In the genomic region with DNA sequence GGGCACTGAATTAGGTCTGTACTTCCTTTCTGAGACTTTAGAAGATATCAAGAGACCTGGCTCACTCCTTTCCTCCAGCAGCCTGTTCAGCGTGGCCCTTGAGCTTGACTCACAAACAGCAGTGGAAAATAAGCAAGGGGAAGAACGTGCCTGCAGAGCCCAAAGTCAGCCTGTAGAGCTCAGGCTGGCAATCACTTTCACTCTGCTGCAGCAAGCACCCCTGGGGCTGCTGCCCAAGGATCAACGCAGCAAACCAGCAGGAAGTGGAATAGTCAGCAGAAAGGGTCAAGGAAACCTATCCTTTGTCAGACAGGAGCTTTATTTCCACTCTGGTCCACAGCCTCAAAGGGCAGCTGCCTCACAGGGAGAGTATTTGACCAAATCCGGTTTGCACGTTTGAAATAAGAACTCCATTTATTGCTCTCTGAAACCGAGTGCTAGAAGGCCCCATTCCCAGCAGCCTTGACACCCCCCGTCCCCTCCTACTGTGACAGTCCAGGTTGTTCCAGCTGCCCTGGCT, we compare ENCODE assay signal across 9 cellular contexts.
A peak's percentile ranks its signal among the peaks of the same experiment; 100 is the strongest.
DNase-seq lines count a peak whose midpoint lies in the region; ATAC-seq, FAIRE-seq and TF ChIP-seq lines count a peak whose summit lies in the region.
"Had no signal": no experiment of that assay in that cellular context is flagged by ENCODE, and none has a peak within 500 bp of the region (broad histone marks: within the 10 kb centered on the region; RNA-seq: fewer than 3 reads in every experiment).

No MANE protein-coding gene starts in this region.

- peak; percentile 3 for TF ChIP-seq CTCF in GM10248 (IDR thresholded peaks at IDR 0.05; ENCODE audit: control extremely low read depth, extremely low read depth, low read depth, missing control alignments)
- TF ChIP-seq CTCF in K562 (IDR thresholded peaks at IDR 0.05 in 2 of 3, conservative IDR thresholded peaks at IDR 0.05 in 1 of 3; ENCODE audit: insufficient read depth in 2 of 3, low read depth in 1 of 3, low read length in 3 of 3), result 0 out of 6 replicates have a peak, but pooled peaks of 1 of the 3 experiments have one; percentile 1

- WGBS in K562 (ENCODE audit: insufficient coverage, low coverage, missing lambda C conversion rate), result 20% methylated on average over 7 of the region's 7 CpGs

- peaks cover 0 to 4% of the 10 kb centered on the region in 2 experiments; a peak in 2 of 5 replicates for H3K27me3 ChIP-seq in K562 (ENCODE audit: control insufficient read depth in 2 of 2, insufficient read depth in 2 of 2, low read length in 2 of 2)
- no peaks in the 10 kb centered on the region for H3K27me3 ChIP-seq in stomach smooth muscle (ENCODE audit: control insufficient read depth in 1 of 2, insufficient read depth in 2 of 2, low read length in 2 of 2)

- TF ChIP-seq RAD21 in K562 (CRISPR knock-in tag; conservative IDR thresholded peaks at IDR 0.05 in 1 of 2, IDR thresholded peaks at IDR 0.05 in 1 of 2), result no peak

- H3K4me1 ChIP-seq in K562 (replicated peaks in 1 of 2; ENCODE audit: control insufficient read depth in 2 of 2, insufficient read depth in 2 of 2, low read length in 2 of 2) (no peaks in the 10 kb centered on the region; a peak in 1 of 5 replicates), stomach smooth muscle (ENCODE audit: control insufficient read depth, insufficient read depth, low read length) (no peaks in the 10 kb centered on the region)
- H3K4me1 ChIP-seq: parathyroid adenoma had no signal

- H3K9me3 ChIP-seq in K562 (replicated peaks; ENCODE audit: control insufficient read depth, insufficient read depth, low read depth, low read length) (no peaks in the 10 kb centered on the region), stomach smooth muscle (ENCODE audit: control insufficient read depth in 2 of 2, low read length in 2 of 2) (no peaks in the 10 kb centered on the region)

- H3K27ac ChIP-seq in K562 (ENCODE audit: extremely low read depth, low read depth, low read length) (no peak overlapping the region), stomach smooth muscle (ENCODE audit: low read length) (peak overlapping the region; percentile 24)

- H3K9ac ChIP-seq in K562 (ENCODE audit: insufficient read depth in 1 of 2, low read depth in 2 of 2, low read length in 2 of 2), result no peak overlapping the region
- no peak overlapping the region for H3K9ac ChIP-seq in stomach smooth muscle (ENCODE audit: low read length in 2 of 2)
- H3K9ac ChIP-seq: parathyroid adenoma had no signal

- H4K20me1 ChIP-seq in K562 (replicated peaks; ENCODE audit: control insufficient read depth, insufficient read depth, low read length), result no peaks in the 10 kb centered on the region

- BruUV-seq in K562 (replicated peaks; lab: Mats Ljungman, UMichigan), result no TSS peak

- no peaks in the 10 kb centered on the region for H3K27me3 Mint-ChIP-seq in memory B cell

- peak overlapping the region; percentile 93 for H3K27ac Mint-ChIP-seq in memory B cell

- H3K36me3 Mint-ChIP-seq in memory B cell, result peaks cover 2% of the 10 kb centered on the region

- no peaks in the 10 kb centered on the region for H3K36me3 ChIP-seq in K562 (ENCODE audit: control insufficient read depth, insufficient read depth, low read length)
- no peaks in the 10 kb centered on the region for H3K36me3 ChIP-seq in stomach smooth muscle (ENCODE audit: control insufficient read depth in 2 of 2, insufficient read depth in 2 of 2, low read length in 2 of 2)

- no peak overlapping the region for H3K4me2 ChIP-seq in K562 (ENCODE audit: insufficient read depth, low read length)

- no peaks in the 10 kb centered on the region for H3K9me1 ChIP-seq in K562 (ENCODE audit: control insufficient read depth, insufficient read depth, low read length)

- POLR2A ChIA-PET in GM10248 (lab: Yijun Ruan, JAX) (interaction anchor here (1.2 to 2.2 kb wide), 3 partner anchors 17 to 22 kb away, joined by 3 to 11 read pairs (median 6); no protein-coding TSS in a partner anchor), K562 (lab: Yijun Ruan, JAX) (interaction anchor here (0.6 to 1.5 kb wide), 4 partner anchors 8 to 909 kb away, joined by 3 to 5 read pairs (median 3); a partner anchor contains a TSS)

- H3K4me3 Mint-ChIP-seq in memory B cell, result peak overlapping the region; percentile 66

- peak overlapping the region; percentile 58; the same call in 1 of the 2 replicates for H2AFZ ChIP-seq in K562 (ENCODE audit: low read depth, low read length)
- H2AFZ ChIP-seq: parathyroid adenoma had no signal

- H3K79me2 ChIP-seq in K562 (ENCODE audit: control insufficient read depth, insufficient read depth, low read length), result no peaks in the 10 kb centered on the region
- H3K79me2 ChIP-seq: parathyroid adenoma had no signal

- in situ Hi-C loops in K562 (cut with MboI), result no loop called here

- peak; percentile 40 for DNase-seq in GM10248 (ENCODE audit: extremely low spot score)
- DNase-seq in SIG-M5 (lab: John Stamatoyannopoulos, UW), result peak; percentile 56
- DNase-seq in K562 (ENCODE audit: extremely low read depth in 1 of 4, low spot score in 3 of 4), result no peak
- peak; percentile 34 to 37 for DNase-seq in memory B cell (ENCODE audit: low spot score in 2 of 2)
- no peak for DNase-seq in NCI-H526 (lab: John Stamatoyannopoulos, UW)
- no peak for DNase-seq in NCI-H345 treated with DMSO at 0.1 percent for 48 hours (lab: John Stamatoyannopoulos, UW; ENCODE audit: unreplicated experiment)

- no peak for TF ChIP-seq EP300 in K562 (IDR thresholded peaks at IDR 0.05; ENCODE audit: low read length)

- TF ChIP-seq POLR2A in K562 (conservative IDR thresholded peaks at IDR 0.05), result no peak

- ATAC-seq in HG02642 (IDR thresholded peaks at IDR 0.05; ENCODE audit: poor library complexity, unreplicated experiment) (peak; percentile 27), K562 (peak; percentile 35), memory B cell (ENCODE audit: low read depth) (peak; percentile 63)

- no peak for FAIRE-seq in K562 (lab: Jason Lieb, UNC)

- H3K4me1 Mint-ChIP-seq in memory B cell, result peaks cover 18% of the 10 kb centered on the region

- CTCF ChIA-PET in GM10248 (lab: Yijun Ruan, JAX) (interaction anchor here (0.9 to 3.0 kb wide), 10 partner anchors 10 to 680 kb away, joined by 3 to 9 read pairs (median 4); no protein-coding TSS in a partner anchor), K562 (lab: Yijun Ruan, JAX; ENCODE audit: low intra/inter-chr PET ratio) (interaction anchor here (0.6 kb wide), 1 partner anchor 316 kb away, joined by 3 read pairs; no protein-coding TSS in a partner anchor)

- H3K4me3 ChIP-seq in K562 (no peak overlapping the region), stomach smooth muscle (ENCODE audit: low read length in 2 of 2) (no peak overlapping the region)

- peaks cover 1% of the 10 kb centered on the region for H3K9me3 Mint-ChIP-seq in memory B cell

- intact Hi-C loops in K562 (cut with micrococcal nuclease), result no loop called here

TF ChIP-seq in K562, 482 proteins besides CTCF, POLR2A, EP300 and RAD21 (continues in another document):
- 0 out of 2 replicates have a peak, but pooled peaks have one; percentile 5 for TF ChIP-seq BHLHE40 (IDR thresholded peaks at IDR 0.05; ENCODE audit: low read length)
- TF ChIP-seq TCF3 (CRISPR knock-in tag; IDR thresholded peaks at IDR 0.05), result no peak

Comparison
In these comparisons a context has a peak if more than half of its experiments do, and no peak if none do; other contexts are left out.
1. DNase-seq: peak in GM10248 (single experiment), SIG-M5 (single experiment) and memory B cell (2 of 2); none in K562 (0 of 4), NCI-H526 (0 of 2) and NCI-H345 treated with DMSO at 0.1 percent for 48 hours (single experiment).
2. Peak in every context shown above with its lines, with median percentiles within 50 percentile points of each other: ATAC-seq.